In genomic region chr1:221777434-221778072, GRCh38 we compare ENCODE assay signal across 8 cellular contexts. TPM values are rescaled to one million over a fixed set of nuclear protein-coding genes. Genes with fewer than 3 reads are reported as not detected.
A peak's percentile ranks its signal among the peaks of the same experiment; 100 is the strongest.
DNase-seq lines count a peak whose midpoint lies in the region; ATAC-seq, FAIRE-seq and TF ChIP-seq lines count a peak whose summit lies in the region.

No MANE protein-coding gene starts in this region.

- no peaks in the 10 kb centered on the region for H3K9me3 ChIP-seq in Karpas-422 (ENCODE audit: low read length)

- H3K4me3 Mint-ChIP-seq in central memory CD8-positive, alpha-beta T cell = peak overlapping the region; percentile 23

- H3K27ac Mint-ChIP-seq in central memory CD8-positive, alpha-beta T cell (ENCODE audit: low read depth) = peak overlapping the region; percentile 90

- H3K27me3 Mint-ChIP-seq in central memory CD8-positive, alpha-beta T cell = no peaks in the 10 kb centered on the region

- ATAC-seq in GM18498 (IDR thresholded peaks at IDR 0.05; ENCODE audit: unreplicated experiment) = peak; percentile 69
- peak; percentile 64 for ATAC-seq in GM21786 (IDR thresholded peaks at IDR 0.05; ENCODE audit: unreplicated experiment)
- peak; percentile 89 for ATAC-seq in central memory CD8-positive, alpha-beta T cell (replicated peaks; ENCODE audit: extremely low read depth, poor library complexity, severe bottlenecking)

- peaks cover 4% of the 10 kb centered on the region for H3K36me3 Mint-ChIP-seq in central memory CD8-positive, alpha-beta T cell (ENCODE audit: insufficient read depth)

- H4K20me1 ChIP-seq in Karpas-422 (ENCODE audit: insufficient read depth, low read depth, low read length) = no peaks in the 10 kb centered on the region

- no peak for TF ChIP-seq CTCF in D721Med (IDR thresholded peaks at IDR 0.05; ENCODE audit: insufficient read depth, missing control alignments)

- no peak for FAIRE-seq in D721Med (lab: Jason Lieb, UNC)

- 0 out of 2 replicates have a peak, but pooled peaks cover 3% of the 10 kb centered on the region for H3K27me3 ChIP-seq in Karpas-422 (ENCODE audit: low read length)

- no peaks in the 10 kb centered on the region for H3K36me3 ChIP-seq in Karpas-422 (ENCODE audit: insufficient read depth, low read length)

- peaks cover 56% of the 10 kb centered on the region for H3K4me1 Mint-ChIP-seq in central memory CD8-positive, alpha-beta T cell

- no peaks in the 10 kb centered on the region for H3K79me2 ChIP-seq in Karpas-422 (ENCODE audit: low read length)

- H3K4me1 ChIP-seq in Karpas-422 (ENCODE audit: low read length) = peaks cover 22% of the 10 kb centered on the region

- H3K4me2 ChIP-seq in Karpas-422 (ENCODE audit: low read depth, low read length, poor library complexity, severe bottlenecking) = no peak overlapping the region

- no peaks in the 10 kb centered on the region for H3K9me3 Mint-ChIP-seq in central memory CD8-positive, alpha-beta T cell

- no peak overlapping the region for H3K27ac ChIP-seq in Karpas-422 (ENCODE audit: low read length)

- H3K4me3 ChIP-seq in Karpas-422 (ENCODE audit: low read length) = no peak overlapping the region

- H3K9ac ChIP-seq in Karpas-422 (ENCODE audit: low read length) = no peak overlapping the region

- no peaks in the 10 kb centered on the region for H3K9me2 ChIP-seq in Karpas-422 (replicated peaks; ENCODE audit: insufficient read depth, low read length)

- peak; percentile 88 for DNase-seq in MV-4-11 (lab: John Stamatoyannopoulos, UW)
- DNase-seq in central memory CD8-positive, alpha-beta T cell (ENCODE audit: low spot score in 2 of 2) = peak in 1 of 2 donors; percentile 67
- no peak for DNase-seq in NCI-H2029 treated with DMSO at 0.1 percent for 48 hours (lab: John Stamatoyannopoulos, UW)
- no peak for DNase-seq in NCI-H1436 (lab: John Stamatoyannopoulos, UW)
- DNase-seq in Karpas-422 = no peak
- no peak for DNase-seq in D721Med (ENCODE audit: insufficient read length, low spot score)

- H2AFZ ChIP-seq in Karpas-422 (ENCODE audit: low read length) = no peak overlapping the region

RNA-seq across cellular contexts. Expression of gene DUSP10, which starts 35.7 kb away (rescaled TPM):
- total RNA-seq in Karpas-422 (2014; rRNA removed; shearing (Covaris generic); ENCODE audit: low replicate concordance) = 1.1 and 3.5 TPM in 2 replicates
